ENCODE assay signal across 8 cellular contexts in genomic region chrX:103254921-103255455, GRCh38. TPM values are rescaled to one million over a fixed set of nuclear protein-coding genes. Genes with fewer than 3 reads are reported as not detected.
DNase-seq lines count a peak whose midpoint lies in the region; ATAC-seq and TF ChIP-seq lines count a peak whose summit lies in the region.

A gene with protein sequence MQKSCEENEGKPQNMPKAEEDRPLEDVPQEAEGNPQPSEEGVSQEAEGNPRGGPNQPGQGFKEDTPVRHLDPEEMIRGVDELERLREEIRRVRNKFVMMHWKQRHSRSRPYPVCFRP (minus strand): TSS chrX:103255155. CDS start chrX:103253979, 1,176 bp downstream.

- H4K20me1 ChIP-seq in GM23338 (replicated peaks; ENCODE audit: insufficient read depth) = no peaks in the 10 kb centered on the region

- peaks cover 12% of the 10 kb centered on the region for H3K79me2 ChIP-seq in GM23338 (replicated peaks; ENCODE audit: insufficient read depth)

- H3K27me3 ChIP-seq in GM23338 (ENCODE audit: insufficient read depth) (no peaks in the 10 kb centered on the region), neutrophil (no peaks in the 10 kb centered on the region)

- H3K4me2 ChIP-seq in GM23338 = peak within 1 kb of the TSS; percentile 82

- H3K27ac ChIP-seq in GM23338 (ENCODE audit: low read depth) = peak within 1 kb of the TSS; percentile 100
- H3K27ac ChIP-seq in neutrophil = no peak within 1 kb of the TSS
- peak within 1 kb of the TSS; percentile 87 for H3K27ac ChIP-seq in substantia nigra (ENCODE audit: low read depth, low read length, poor library complexity, severe bottlenecking)

- H3F3A ChIP-seq in GM23338 (replicated peaks; ENCODE audit: low read depth) = no peaks in the 10 kb centered on the region

- H3K27ac Mint-ChIP-seq in GM23338 = peak within 1 kb of the TSS; percentile 97

- H3K27me3 Mint-ChIP-seq in GM23338 (ENCODE audit: insufficient read depth, low read depth, poor library complexity) = peaks cover 7% of the 10 kb centered on the region

- H3K9me3 ChIP-seq in neutrophil = no peaks in the 10 kb centered on the region

- no peaks in the 10 kb centered on the region for H3K9me3 Mint-ChIP-seq in GM23338

- peaks cover 6% of the 10 kb centered on the region; the same call in 1 of the 2 replicates for H3K36me3 ChIP-seq in GM23338 (ENCODE audit: insufficient read depth)
- H3K36me3 ChIP-seq in neutrophil = no peaks in the 10 kb centered on the region

- H3K9me2 ChIP-seq in GM23338 (ENCODE audit: insufficient read depth) = no peaks in the 10 kb centered on the region

- H3K4me1 ChIP-seq in GM23338 (ENCODE audit: insufficient read depth) (peaks cover 11% of the 10 kb centered on the region), neutrophil (ENCODE audit: control insufficient read depth in 1 of 2, insufficient read depth in 1 of 2, low read depth in 1 of 2, low read length in 1 of 2) (peaks cover 0 to 15% of the 10 kb centered on the region in 2 experiments)

- peak; percentile 68 for ATAC-seq in GM23338

- DNase-seq in Daoy (ENCODE audit: low read depth) (peak; percentile 82), GM23338 (ENCODE audit: low spot score) (peak; percentile 87), LoVo (ENCODE audit: low spot score) (peak; percentile 45), SIG-M5 treated with dmso at 0.1 percent for 504 hours (lab: John Stamatoyannopoulos, UW; ENCODE audit: unreplicated experiment) (peak; percentile 48), germinal center (ENCODE audit: low spot score) (peak; percentile 58), substantia nigra (lab: John Stamatoyannopoulos, UW) (peak; percentile 1 to 89 (median 71))
- DNase-seq in activated naive CD4-positive, alpha-beta T cell treated with anti-CD3 and anti-CD28 coated beads, Interleukin-2, amount 50 U/mL, for 16 hours = peak; percentile 61

- peaks cover 25% of the 10 kb centered on the region; the same call in 2 of the 3 replicates for H3K4me1 Mint-ChIP-seq in GM23338

- no peak for TF ChIP-seq CTCF in GM23338 (conservative IDR thresholded peaks at IDR 0.05; ENCODE audit: low read depth in 2 of 2)
- no peak for TF ChIP-seq CTCF in neutrophil (IDR thresholded peaks at IDR 0.05)

- H3K4me3 ChIP-seq in GM23338 (peak within 1 kb of the TSS; percentile 84), neutrophil (ENCODE audit: low read depth in 1 of 2, low read length in 1 of 2) (peak within 1 kb of the TSS; percentile 56 to 62)

- H3K36me3 Mint-ChIP-seq in GM23338 (ENCODE audit: low read depth) = peaks cover 27% of the 10 kb centered on the region

- H3K4me3 Mint-ChIP-seq in GM23338 = peak within 1 kb of the TSS; percentile 92

- 0 out of 2 replicates have a peak within 1 kb of the TSS, but pooled peaks have one; percentile 67 for H2AFZ ChIP-seq in GM23338

TF ChIP-seq in GM23338, 12 proteins besides CTCF, POLR2A, EP300 and RAD21:
- TF ChIP-seq POLR2AphosphoS5 (IDR thresholded peaks at IDR 0.05; ENCODE audit: low read depth) (peak; percentile 61), CREB1 (CRISPR knock-in tag; IDR thresholded peaks at IDR 0.05; ENCODE audit: low read depth) (peak; percentile 87)
- TF ChIP-seq, protein P1, sequence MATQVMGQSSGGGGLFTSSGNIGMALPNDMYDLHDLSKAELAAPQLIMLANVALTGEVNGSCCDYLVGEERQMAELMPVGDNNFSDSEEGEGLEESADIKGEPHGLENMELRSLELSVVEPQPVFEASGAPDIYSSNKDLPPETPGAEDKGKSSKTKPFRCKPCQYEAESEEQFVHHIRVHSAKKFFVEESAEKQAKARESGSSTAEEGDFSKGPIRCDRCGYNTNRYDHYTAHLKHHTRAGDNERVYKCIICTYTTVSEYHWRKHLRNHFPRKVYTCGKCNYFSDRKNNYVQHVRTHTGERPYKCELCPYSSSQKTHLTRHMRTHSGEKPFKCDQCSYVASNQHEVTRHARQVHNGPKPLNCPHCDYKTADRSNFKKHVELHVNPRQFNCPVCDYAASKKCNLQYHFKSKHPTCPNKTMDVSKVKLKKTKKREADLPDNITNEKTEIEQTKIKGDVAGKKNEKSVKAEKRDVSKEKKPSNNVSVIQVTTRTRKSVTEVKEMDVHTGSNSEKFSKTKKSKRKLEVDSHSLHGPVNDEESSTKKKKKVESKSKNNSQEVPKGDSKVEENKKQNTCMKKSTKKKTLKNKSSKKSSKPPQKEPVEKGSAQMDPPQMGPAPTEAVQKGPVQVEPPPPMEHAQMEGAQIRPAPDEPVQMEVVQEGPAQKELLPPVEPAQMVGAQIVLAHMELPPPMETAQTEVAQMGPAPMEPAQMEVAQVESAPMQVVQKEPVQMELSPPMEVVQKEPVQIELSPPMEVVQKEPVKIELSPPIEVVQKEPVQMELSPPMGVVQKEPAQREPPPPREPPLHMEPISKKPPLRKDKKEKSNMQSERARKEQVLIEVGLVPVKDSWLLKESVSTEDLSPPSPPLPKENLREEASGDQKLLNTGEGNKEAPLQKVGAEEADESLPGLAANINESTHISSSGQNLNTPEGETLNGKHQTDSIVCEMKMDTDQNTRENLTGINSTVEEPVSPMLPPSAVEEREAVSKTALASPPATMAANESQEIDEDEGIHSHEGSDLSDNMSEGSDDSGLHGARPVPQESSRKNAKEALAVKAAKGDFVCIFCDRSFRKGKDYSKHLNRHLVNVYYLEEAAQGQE (IDR thresholded peaks at IDR 0.05; ENCODE audit: unreplicated experiment) = no peak

RNA-seq across cellular contexts. Expression of the gene that starts here (rescaled TPM):
- total RNA-seq in Daoy (2014; rRNA removed; shearing (Covaris generic)) = 84.9 and 91.5 TPM in 2 replicates
- total RNA-seq in GM23338 (2014; rRNA removed; shearing (Covaris generic)) = 105 and 135 TPM in 2 replicates
- 164 and 168 TPM in 2 replicates for polyA plus RNA-seq in GM23338 (2016; fragmentation: Nextera tagmentation; extraction: Ambion mirVana)
